ENCODE assay signal across 18 cellular contexts in genomic region chr5:55929020-55929799, GRCh38.
"Had no signal": no experiment of that assay in that cellular context is flagged by ENCODE, and none has a peak within 500 bp of the region (broad histone marks: within the 10 kb centered on the region; RNA-seq: fewer than 3 reads in every experiment).

No MANE protein-coding gene starts in this region.

- H3K4me1 ChIP-seq: breast epithelium, gastrocnemius medialis, left ventricle myocardium inferior, psoas muscle, testis had no signal

- H3K27ac Mint-ChIP-seq: T-helper 1 cell treated with Interleukin-12 subunit alpha and Interleukin-12 subunit beta and Interleukin-4 antibody, amounts not matched to agents 30 μg/mL and 1 μg/mL, for 36 hours had no signal

- H3K4me1 Mint-ChIP-seq: activated naive CD4-positive, alpha-beta T cell treated with anti-CD3 and anti-CD28 coated beads, Interleukin-2, amount 50 U/mL, for 24 hours had no signal

- H3K9me3 Mint-ChIP-seq: activated naive CD4-positive, alpha-beta T cell treated with anti-CD3 and anti-CD28 coated beads, Interleukin-2, amount 50 U/mL, for 24 hours; T-helper 1 cell treated with Interleukin-12 subunit alpha and Interleukin-12 subunit beta and Interleukin-4 antibody, amounts not matched to agents 30 μg/mL and 1 μg/mL, for 36 hours had no signal

- H3K4me3 Mint-ChIP-seq: activated naive CD4-positive, alpha-beta T cell treated with anti-CD3 and anti-CD28 coated beads, Interleukin-2, amount 50 U/mL, for 24 hours; T-helper 1 cell treated with Interleukin-12 subunit alpha and Interleukin-12 subunit beta and Interleukin-4 antibody, amounts not matched to agents 30 μg/mL and 1 μg/mL, for 36 hours had no signal

- H3K27me3 Mint-ChIP-seq: activated naive CD4-positive, alpha-beta T cell treated with anti-CD3 and anti-CD28 coated beads, Interleukin-2, amount 50 U/mL, for 24 hours had no signal

- ATAC-seq: esophagus mucosa, gastrocnemius medialis, psoas muscle, right cardiac atrium had no signal

- H3K9me3 ChIP-seq: breast epithelium, gastrocnemius medialis, left ventricle myocardium inferior, ovary, psoas muscle, testis, upper lobe of left lung had no signal

- H3K36me3 Mint-ChIP-seq: activated naive CD4-positive, alpha-beta T cell treated with anti-CD3 and anti-CD28 coated beads, Interleukin-2, amount 50 U/mL, for 24 hours had no signal

- H3K27me3 ChIP-seq: breast epithelium, gastrocnemius medialis, ovary, testis, upper lobe of left lung had no signal

- H3K36me3 ChIP-seq: breast epithelium, gastrocnemius medialis, left ventricle myocardium inferior, ovary, upper lobe of left lung had no signal

- H3K4me3 ChIP-seq: breast epithelium, gastrocnemius medialis, left ventricle myocardium inferior, ovary, psoas muscle, skin epidermis, testis, upper lobe of left lung had no signal

- DNase-seq: activated CD8-positive, alpha-beta memory T cell treated with anti-CD3 and anti-CD28 coated beads for 24 hours; activated CD8-positive, alpha-beta memory T cell treated with anti-CD3 and anti-CD28 coated beads, Interleukin-2, amount 50 U/mL, for 48 hours; activated gamma-delta T cell; cerebellar nuclear complex; effector CD4-positive, alpha-beta T cell; gastrocnemius medialis; kidney; left ventricle myocardium inferior; ovary; psoas muscle; right cardiac atrium; testis; upper lobe of left lung had no signal

- H3K27ac ChIP-seq: breast epithelium, gastrocnemius medialis, left ventricle myocardium inferior, ovary, psoas muscle, skin epidermis, testis, upper lobe of left lung had no signal
